20 cellular contexts compared by ENCODE assay signal in the genomic region with DNA sequence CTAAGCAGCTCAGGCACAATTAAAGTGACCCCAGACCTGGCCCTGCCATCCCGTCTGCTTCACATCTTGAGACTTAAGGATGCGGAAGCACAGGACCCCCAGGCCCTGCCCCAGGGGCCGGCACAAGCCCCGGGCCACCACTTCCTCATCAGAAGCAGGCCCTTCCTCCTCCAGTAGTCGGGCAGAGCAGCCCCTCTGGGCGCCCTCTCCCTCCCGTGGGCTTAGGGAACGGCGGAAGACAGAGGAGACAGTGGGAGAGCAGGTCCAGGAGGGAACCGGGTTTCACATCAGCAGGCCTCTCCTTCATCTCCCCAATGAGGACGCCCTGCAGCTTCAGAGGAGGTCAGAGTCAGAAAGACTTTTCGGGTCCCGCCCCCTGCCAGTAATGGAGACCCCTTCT.
DNase-seq lines count a peak whose midpoint lies in the region; ATAC-seq and TF ChIP-seq lines count a peak whose summit lies in the region.
"Had no signal": no experiment of that assay in that cellular context is flagged by ENCODE, and none has a peak within 500 bp of the region (broad histone marks: within the 10 kb centered on the region; RNA-seq: fewer than 3 reads in every experiment).

No MANE protein-coding gene starts in this region.

- H3K27me3 ChIP-seq in cardiac muscle cell, result no peaks in the 10 kb centered on the region
- H3K27me3 ChIP-seq in breast epithelium, result no peaks in the 10 kb centered on the region
- H3K27me3 ChIP-seq: BLaER1 had no signal

- H3K4me1 ChIP-seq in cardiac muscle cell (ENCODE audit: low read depth) (no peaks in the 10 kb centered on the region), breast epithelium (no peaks in the 10 kb centered on the region)

- H3K27ac ChIP-seq in cardiac muscle cell (peak overlapping the region; percentile 3), RWPE1 (peak overlapping the region; percentile 14; the same call in 1 of the 2 replicates), breast epithelium (no peak overlapping the region)
- H3K27ac ChIP-seq: 22Rv1, GM23248 had no signal

- no peak overlapping the region for H3K4me3 Mint-ChIP-seq in mesothelial cell of epicardium
- H3K4me3 Mint-ChIP-seq: B cell; CD14-positive monocyte; CD4-positive, alpha-beta T cell; CD8-positive, alpha-beta memory T cell had no signal

- TF ChIP-seq POLR2A in lower leg skin (IDR thresholded peaks at IDR 0.05), result no peak
- no peak for TF ChIP-seq POLR2A in breast epithelium (IDR thresholded peaks at IDR 0.05)

- no peaks in the 10 kb centered on the region for H3K27me3 Mint-ChIP-seq in mesothelial cell of epicardium (ENCODE audit: low read depth)
- H3K27me3 Mint-ChIP-seq: B cell; CD4-positive, alpha-beta T cell; CD8-positive, alpha-beta memory T cell had no signal

- peaks cover 20% of the 10 kb centered on the region for H3K36me3 Mint-ChIP-seq in mesothelial cell of epicardium

- no peak for ATAC-seq in left ventricle myocardium superior
- ATAC-seq in sciatic nerve, result no peak

- peaks cover 49% of the 10 kb centered on the region for H3K36me3 ChIP-seq in cardiac muscle cell
- H3K36me3 ChIP-seq in breast epithelium, result peaks cover 5% of the 10 kb centered on the region

- DNase-seq in cardiac muscle cell (ENCODE audit: low read depth in 1 of 2, low spot score in 1 of 2) (no peak), left ventricle myocardium superior (no peak), RWPE1 (ENCODE audit: low spot score) (no peak), mesothelial cell of epicardium (ENCODE audit: low spot score in 2 of 2, unreplicated experiment in 2 of 2) (no peak), sciatic nerve (ENCODE audit: low spot score) (no peak), lower leg skin (ENCODE audit: low spot score in 2 of 2) (no peak), breast epithelium (ENCODE audit: low spot score in 2 of 2) (no peak)
- DNase-seq: CD4-positive, alpha-beta T cell; CD8-positive, alpha-beta memory T cell; DMS 273 treated with DMSO at 0.1 percent for 48 hours; DMS79; EL; GF-D8; GM23248; H7; HCEC 1CT had no signal

- H3K9me3 ChIP-seq in cardiac muscle cell (ENCODE audit: low read depth) (no peaks in the 10 kb centered on the region), breast epithelium (no peaks in the 10 kb centered on the region)
- H3K9me3 ChIP-seq: BLaER1 had no signal

- H3K4me3 ChIP-seq in cardiac muscle cell, result no peak overlapping the region
- H3K4me3 ChIP-seq in lower leg skin (ENCODE audit: low read depth, poor library complexity, severe bottlenecking), result no peak overlapping the region
- no peak overlapping the region for H3K4me3 ChIP-seq in breast epithelium
- H3K4me3 ChIP-seq: BLaER1, GM23248 had no signal

- no peak for TF ChIP-seq CTCF in cardiac muscle cell (IDR thresholded peaks at IDR 0.05; ENCODE audit: low read depth, low read length)
- TF ChIP-seq CTCF in RWPE1 (conservative IDR thresholded peaks at IDR 0.05; ENCODE audit: low read depth), result no peak
- TF ChIP-seq CTCF in mesothelial cell of epicardium (IDR thresholded peaks at IDR 0.05; ENCODE audit: unreplicated experiment), result no peak
- no peak for TF ChIP-seq CTCF in lower leg skin (IDR thresholded peaks at IDR 0.05)
- TF ChIP-seq CTCF in breast epithelium (IDR thresholded peaks at IDR 0.05), result no peak

- no peaks in the 10 kb centered on the region for H3K9me3 Mint-ChIP-seq in mesothelial cell of epicardium
- H3K9me3 Mint-ChIP-seq: CD14-positive monocyte; CD4-positive, alpha-beta T cell; CD8-positive, alpha-beta memory T cell had no signal

- intact Hi-C loops in left ventricle myocardium superior (cut with micrococcal nuclease), result no loop called here
- intact Hi-C loops in sciatic nerve (cut with DNase I), result no loop called here
- intact Hi-C loops in lower leg skin (cut with DNase I; ENCODE audit: low total_unique reads), result loop anchor here (10.0 kb wide), 1 partner anchor 917 kb away; no protein-coding TSS in a partner anchor
- intact Hi-C loops in breast epithelium (cut with DNase I; ENCODE audit: low total_unique reads), result no loop called here

- H3K27ac Mint-ChIP-seq in mesothelial cell of epicardium, result peak overlapping the region; percentile 34
- H3K27ac Mint-ChIP-seq: B cell; CD4-positive, alpha-beta T cell had no signal

- no peaks in the 10 kb centered on the region for H3K4me1 Mint-ChIP-seq in mesothelial cell of epicardium
- H3K4me1 Mint-ChIP-seq: CD14-positive monocyte; CD8-positive, alpha-beta memory T cell had no signal

- POLR2A ChIA-PET in RWPE1 (lab: Yijun Ruan, JAX; ENCODE audit: low non-redundant PET), result no interaction called here

- 83% methylated on average over 13 of the region's 13 CpGs for WGBS in lower leg skin, 2 donors

- CTCF ChIA-PET in RWPE1 (lab: Yijun Ruan, JAX), result no interaction called here

Comparison
In these comparisons a context has a peak if more than half of its experiments do, and no peak if none do; other contexts are left out.
1. H3K27ac ChIP-seq: peak in cardiac muscle cell (single experiment) and RWPE1 (single experiment); none in breast epithelium (0 of 2).